ENCODE assay signal across 8 cellular contexts in genomic region chr14:103393687-103394626, GRCh38. TPM values are rescaled to one million over a fixed set of nuclear protein-coding genes. Genes with fewer than 3 reads are reported as not detected.
DNase-seq lines count a peak whose midpoint lies in the region; ATAC-seq, FAIRE-seq and TF ChIP-seq lines count a peak whose summit lies in the region.

No MANE protein-coding gene starts in this region.

- no peak overlapping the region for H3K4me3 Mint-ChIP-seq in Calu3 (ENCODE audit: low read depth, unreplicated experiment)
- H3K4me3 Mint-ChIP-seq in activated naive CD8-positive, alpha-beta T cell treated with anti-CD3 and anti-CD28 coated beads for 36 hours, result peak overlapping the region; percentile 14

- peak overlapping the region; percentile 26 for H3K4me2 ChIP-seq in hepatocyte

- no peak overlapping the region for H3K27ac Mint-ChIP-seq in Calu3 (ENCODE audit: unreplicated experiment)
- H3K27ac Mint-ChIP-seq in activated naive CD8-positive, alpha-beta T cell treated with anti-CD3 and anti-CD28 coated beads for 36 hours, result peak overlapping the region; percentile 29

- DNase-seq in Calu3 (no peak), HT-29 (ENCODE audit: low spot score) (peak; percentile 45), hepatocyte (ENCODE audit: low spot score) (peak; percentile 34), testis (peak; percentile 56), frontal cortex (ENCODE audit: low spot score in 2 of 2) (no peak)
- DNase-seq in activated naive CD8-positive, alpha-beta T cell treated with anti-CD3 and anti-CD28 coated beads for 36 hours, result no peak

- intact Hi-C loops in Calu3 (cut with micrococcal nuclease; ENCODE audit: unreplicated experiment) (loop anchor here (5.0 kb wide), 1 partner anchor 42 kb away; no protein-coding TSS in a partner anchor), testis (cut with DNase I; ENCODE audit: low total_unique reads) (no loop called here)

- H3K79me2 ChIP-seq in hepatocyte, result peaks cover 100% of the 10 kb centered on the region

- H2AFZ ChIP-seq in hepatocyte, result no peak overlapping the region

- ATAC-seq in GM19463 (IDR thresholded peaks at IDR 0.05; ENCODE audit: unreplicated experiment) (no peak), GM19328 (IDR thresholded peaks at IDR 0.05; ENCODE audit: unreplicated experiment) (no peak)

- no TSS peak for BruUV-seq in Calu3 (replicated peaks; lab: Mats Ljungman, UMichigan)

- FAIRE-seq in frontal cortex (lab: Jason Lieb, UNC), result no peak

- no peak for TF ChIP-seq POLR2A in testis (IDR thresholded peaks at IDR 0.05)

- 59% methylated on average over 9 of the region's 9 CpGs for WGBS in hepatocyte (ENCODE audit: low lambda C conversion rate, missing lambda C conversion rate)
- WGBS in testis, 2 donors, result 39 to 45% methylated on average over 9 of the region's 9 CpGs

- no peaks in the 10 kb centered on the region for H3K36me3 ChIP-seq in hepatocyte (replicated peaks; ENCODE audit: insufficient read depth, low read depth)
- H3K36me3 ChIP-seq in testis (ENCODE audit: low read depth, missing control alignments), result no peaks in the 10 kb centered on the region

- CTCF ChIA-PET in Calu3 (lab: Charles Lee), result interaction anchor here (0.6 kb wide), 1 partner anchor 60 kb away, joined by 3 read pairs; no protein-coding TSS in a partner anchor

- peaks cover 34% of the 10 kb centered on the region for H3K4me1 Mint-ChIP-seq in Calu3 (ENCODE audit: low read depth, unreplicated experiment)
- H3K4me1 Mint-ChIP-seq in activated naive CD8-positive, alpha-beta T cell treated with anti-CD3 and anti-CD28 coated beads for 36 hours, result peaks cover 64% of the 10 kb centered on the region

- H4K20me1 ChIP-seq in hepatocyte (ENCODE audit: insufficient read depth, poor library complexity, severe bottlenecking), result peaks cover 92% of the 10 kb centered on the region

- H3K4me1 ChIP-seq in hepatocyte (ENCODE audit: insufficient read depth) (peaks cover 27% of the 10 kb centered on the region), testis (peaks cover 71% of the 10 kb centered on the region)

- H3K9me3 Mint-ChIP-seq in Calu3 (ENCODE audit: low read depth, unreplicated experiment), result no peaks in the 10 kb centered on the region
- no peaks in the 10 kb centered on the region for H3K9me3 Mint-ChIP-seq in activated naive CD8-positive, alpha-beta T cell treated with anti-CD3 and anti-CD28 coated beads for 36 hours

- H3K27me3 ChIP-seq in hepatocyte, result no peaks in the 10 kb centered on the region
- no peaks in the 10 kb centered on the region for H3K27me3 ChIP-seq in testis

- H3K27ac ChIP-seq in hepatocyte (no peak overlapping the region), testis (peak overlapping the region; percentile 51 to 79)

- H3K9me3 ChIP-seq in hepatocyte (ENCODE audit: low read depth), result no peaks in the 10 kb centered on the region
- H3K9me3 ChIP-seq in testis, result no peaks in the 10 kb centered on the region

- H3K4me3 ChIP-seq in hepatocyte (no peak overlapping the region), testis (no peak overlapping the region)

- H3K27me3 Mint-ChIP-seq in Calu3 (ENCODE audit: unreplicated experiment), result no peaks in the 10 kb centered on the region
- no peaks in the 10 kb centered on the region for H3K27me3 Mint-ChIP-seq in activated naive CD8-positive, alpha-beta T cell treated with anti-CD3 and anti-CD28 coated beads for 36 hours

- no peaks in the 10 kb centered on the region for H3K36me3 Mint-ChIP-seq in Calu3 (ENCODE audit: insufficient read depth, unreplicated experiment)
- H3K36me3 Mint-ChIP-seq in activated naive CD8-positive, alpha-beta T cell treated with anti-CD3 and anti-CD28 coated beads for 36 hours, result peaks cover 10% of the 10 kb centered on the region

- no peaks in the 10 kb centered on the region for H3K9me2 ChIP-seq in hepatocyte (replicated peaks; ENCODE audit: insufficient read depth)

- TF ChIP-seq CTCF in Calu3 (IDR thresholded peaks at IDR 0.05; ENCODE audit: unreplicated experiment), result peak; percentile 72
- peak; percentile 56 for TF ChIP-seq CTCF in hepatocyte (IDR thresholded peaks at IDR 0.05; ENCODE audit: poor library complexity)
- peak; percentile 88 to 95 (median 95) for TF ChIP-seq CTCF in testis (IDR thresholded peaks at IDR 0.05)

RNA-seq across cellular contexts. Expression of gene MARK3, which starts 8.7 kb away (rescaled TPM):
- total RNA-seq in Calu3 (2022), result 76.0 and 79.5 TPM in 2 replicates
- 33.2 and 43.0 TPM in 2 replicates for total RNA-seq in HT-29 (2014; rRNA removed; shearing (Covaris generic))
- total RNA-seq in activated naive CD8-positive, alpha-beta T cell treated with anti-CD3 and anti-CD28 coated beads for 36 hours, result 10 to 100 TPM; 71.0 to 74.3 TPM
- total RNA-seq in hepatocyte, result 59.2 and 71.7 TPM in 2 replicates
- 56.3 and 76.7 TPM in 2 replicates for polyA plus RNA-seq in hepatocyte
- 100 to 1,000 TPM; 172 to 198 TPM for total RNA-seq in testis
- 93.9 TPM for polyA plus RNA-seq in testis (ENCODE audit: insufficient read depth, low read depth, low replicate concordance)
- total RNA-seq in frontal cortex, result 152 TPM

RNA-seq across cellular contexts. Expression of gene EIF5, which starts 59.9 kb away (rescaled TPM):
- 327 and 328 TPM in 2 replicates for total RNA-seq in Calu3 (2022)
- total RNA-seq in HT-29 (2014; rRNA removed; shearing (Covaris generic)), result 63.7 and 68.0 TPM in 2 replicates
- 100 to 1,000 TPM; 409 to 421 TPM for total RNA-seq in activated naive CD8-positive, alpha-beta T cell treated with anti-CD3 and anti-CD28 coated beads for 36 hours
- 151 and 161 TPM in 2 replicates for total RNA-seq in hepatocyte
- polyA plus RNA-seq in hepatocyte, result 331 and 355 TPM in 2 replicates
- total RNA-seq in testis, result 100 to 1,000 TPM; 308 to 309 TPM
- 366 TPM for polyA plus RNA-seq in testis (ENCODE audit: insufficient read depth, low read depth, low replicate concordance)
- 129 TPM for total RNA-seq in frontal cortex

Comparison
In these comparisons a context has a peak if more than half of its experiments do, and no peak if none do; other contexts are left out.
1. DNase-seq: peak in HT-29 (single experiment), hepatocyte (single experiment) and testis (single experiment); none in Calu3 (single experiment), activated naive CD8-positive, alpha-beta T cell treated with anti-CD3 and anti-CD28 coated beads for 36 hours (single experiment) and frontal cortex (0 of 2).
2. Peak in every context shown above with its lines, with median percentiles within 50 percentile points of each other: CTCF ChIP-seq.